ENCODE assay signal across 1 cellular context in genomic region chr1:200301152-200301551, GRCh38.
TF ChIP-seq lines count a peak whose summit lies in the region.

No MANE protein-coding gene starts in this region.

TF ChIP-seq in liver, 16 proteins besides CTCF, POLR2A, EP300 and RAD21 (continued from another document):
- no peak for TF ChIP-seq GABPA (IDR thresholded peaks at IDR 0.05 in 1 of 2, conservative IDR thresholded peaks at IDR 0.05 in 1 of 2)
- TF ChIP-seq MAX (IDR thresholded peaks at IDR 0.05): no peak
- TF ChIP-seq ZBTB33 (IDR thresholded peaks at IDR 0.05): no peak
- TF ChIP-seq NR2F2 (IDR thresholded peaks at IDR 0.05): no peak
- no peak for TF ChIP-seq YY1 (IDR thresholded peaks at IDR 0.05)
- no peak for TF ChIP-seq FOXA2 (IDR thresholded peaks at IDR 0.05)
- TF ChIP-seq EGR1 (IDR thresholded peaks at IDR 0.05; ENCODE audit: low read depth in 2 of 2): no peak
- TF ChIP-seq FOXA1 (IDR thresholded peaks at IDR 0.05): no peak
- no peak for TF ChIP-seq HNF4G (IDR thresholded peaks at IDR 0.05)
- TF ChIP-seq RXRA (IDR thresholded peaks at IDR 0.05): no peak
